ENCODE assay signal across 15 cellular contexts in the genomic region with DNA sequence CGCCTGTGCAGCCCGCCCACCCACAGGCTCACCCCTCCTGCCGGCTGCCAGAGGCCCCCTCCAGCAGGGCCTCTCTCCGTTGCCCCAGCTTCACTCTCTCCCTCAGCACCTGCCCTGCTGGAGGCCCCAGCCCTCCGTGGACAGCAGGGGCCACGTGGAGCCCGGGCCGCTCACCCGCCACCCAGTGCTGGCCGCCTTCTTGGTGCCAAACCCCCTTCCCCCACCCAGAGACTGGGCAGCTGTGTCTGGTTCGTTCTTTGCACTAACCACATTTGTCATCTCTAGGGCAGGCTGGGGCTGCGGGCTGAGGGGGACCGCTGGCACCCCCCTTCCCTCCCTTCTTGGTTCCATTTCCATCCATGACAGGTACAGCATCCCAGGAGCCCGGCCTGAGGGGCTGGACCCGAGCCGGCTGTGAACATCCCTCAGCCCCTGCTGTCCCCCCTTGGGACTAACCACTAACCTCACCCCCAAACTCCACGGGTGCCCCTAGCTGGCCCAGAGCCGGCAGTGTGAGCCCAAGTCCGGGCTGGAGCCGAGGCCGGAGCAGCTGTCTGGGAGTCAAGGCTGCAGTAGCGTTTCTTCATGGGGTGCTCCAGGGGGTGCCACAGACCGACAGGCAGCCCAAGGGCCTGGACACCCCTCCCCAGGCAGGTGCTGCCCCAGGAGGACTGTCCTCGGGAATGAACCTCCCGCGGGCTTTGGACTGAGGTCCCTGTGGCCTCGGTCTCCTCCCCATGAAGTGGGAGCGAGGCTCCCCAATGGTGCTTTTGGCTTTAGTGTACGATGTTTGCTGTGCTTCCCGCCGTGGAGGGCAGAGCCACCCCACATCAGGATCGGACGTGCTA. TPM values are rescaled to one million over a fixed set of nuclear protein-coding genes. Genes with fewer than 3 reads are reported as not detected.
"Had no signal": no experiment of that assay in that cellular context is flagged by ENCODE, and none has a peak within 500 bp of the region (broad histone marks: within the 10 kb centered on the region; RNA-seq: fewer than 3 reads in every experiment).

No MANE protein-coding gene starts in this region.

- H3K27ac ChIP-seq: foreskin keratinocyte, left lung, pancreas had no signal

- H3K9me3 Mint-ChIP-seq: activated CD4-positive, alpha-beta T cell treated with anti-CD3 and anti-CD28 coated beads, Interleukin-2, amount 10 ng/mL, durations not matched to agents 24 days and 14 days; activated T-helper 2 cell treated with anti-CD3 and anti-CD28 coated beads, Interferon-gamma antibody, Interleukin-2, Interleukin-4, amounts not matched to agents 10 μg/mL and 5 μg/mL and 100 μg/mL, durations not matched to agents 14 hours and 24 hours and 36 hours; stimulated activated naive B cell treated with anti-CD40 and anti-IgM and Interleukin-4, amounts not matched to agents 10 μg/mL and 1 μg/mL and 100 μg/mL, for 72 hours; WTC11 had no signal

- H3K4me1 Mint-ChIP-seq: activated CD4-positive, alpha-beta T cell treated with anti-CD3 and anti-CD28 coated beads, Interleukin-2, amount 10 ng/mL, durations not matched to agents 24 days and 14 days had no signal

- H3K4me1 ChIP-seq: foreskin keratinocyte, pancreas had no signal

- ATAC-seq: WTC11 had no signal

- H3K27me3 ChIP-seq: pancreas had no signal

- DNase-seq: activated CD4-positive, alpha-beta T cell treated with anti-CD3 and anti-CD28 coated beads, Interleukin-2, amount 10 ng/mL, durations not matched to agents 24 days and 14 days; activated naive CD4-positive, alpha-beta T cell treated with anti-CD3 and anti-CD28 coated beads, Interleukin-2, amount 50 U/mL, for 16 hours; activated T-cell treated with anti-CD3 and anti-CD28 coated beads for 4 hours; cerebellar nuclear complex; foreskin keratinocyte; stimulated activated CD4-positive, alpha-beta T cell treated with anti-CD3 and anti-CD28 coated beads, Interleukin-1b, Interleukin-23, amount 100 ng/mL, for 48 hours; stimulated activated naive B cell treated with anti-CD40 and anti-IgM and Interleukin-4, amounts not matched to agents 10 μg/mL and 1 μg/mL and 100 μg/mL, for 72 hours; trophoblast cell had no signal

- H3K9me3 ChIP-seq: left lung, pancreas, SK-N-SH had no signal

- H3K4me3 Mint-ChIP-seq: activated CD4-positive, alpha-beta T cell treated with anti-CD3 and anti-CD28 coated beads, Interleukin-2, amount 10 ng/mL, durations not matched to agents 24 days and 14 days; stimulated activated naive B cell treated with anti-CD40 and anti-IgM and Interleukin-4, amounts not matched to agents 10 μg/mL and 1 μg/mL and 100 μg/mL, for 72 hours; WTC11 had no signal

- H3K27ac Mint-ChIP-seq: activated CD4-positive, alpha-beta T cell treated with anti-CD3 and anti-CD28 coated beads, Interleukin-2, amount 10 ng/mL, durations not matched to agents 24 days and 14 days; activated T-helper 2 cell treated with anti-CD3 and anti-CD28 coated beads, Interferon-gamma antibody, Interleukin-2, Interleukin-4, amounts not matched to agents 10 μg/mL and 5 μg/mL and 100 μg/mL, durations not matched to agents 14 hours and 24 hours and 36 hours; stimulated activated naive B cell treated with anti-CD40 and anti-IgM and Interleukin-4, amounts not matched to agents 10 μg/mL and 1 μg/mL and 100 μg/mL, for 72 hours; WTC11 had no signal

- H3K4me2 ChIP-seq: SK-N-SH had no signal

- H3K9ac ChIP-seq: SK-N-SH had no signal

- H3K4me3 ChIP-seq: left lung, pancreas had no signal

- H3K36me3 ChIP-seq: pancreas had no signal

RNA-seq across cellular contexts. Expression of gene AMZ1, which starts 25.5 kb away (rescaled TPM):
- total RNA-seq: activated CD4-positive, alpha-beta T cell treated with anti-CD3 and anti-CD28 coated beads, Interleukin-2, amount 10 ng/mL, durations not matched to agents 24 days and 14 days; activated CD8-positive, alpha-beta memory T cell treated with anti-CD3 and anti-CD28 coated beads for 36 hours; foreskin keratinocyte had no signal
- polyA plus RNA-seq: foreskin keratinocyte, neural cell had no signal
